8 cellular contexts compared by ENCODE assay signal in genomic region chr5:69042500-69042899, GRCh38. TPM values are rescaled to one million over a fixed set of nuclear protein-coding genes. Genes with fewer than 3 reads are reported as not detected.
DNase-seq lines count a peak whose midpoint lies in the region; ATAC-seq and TF ChIP-seq lines count a peak whose summit lies in the region.

No MANE protein-coding gene starts in this region.

- H3K27ac ChIP-seq in thoracic aorta, result peak overlapping the region; percentile 28 to 45
- no peak overlapping the region for H3K27ac ChIP-seq in effector memory CD4-positive, alpha-beta T cell (ENCODE audit: insufficient read depth, low read length, poor library complexity, severe bottlenecking)

- TF ChIP-seq CTCF in thoracic aorta (IDR thresholded peaks at IDR 0.05) (no peak), WTC11 (IDR thresholded peaks at IDR 0.05) (no peak)

- no peaks in the 10 kb centered on the region for H3K27me3 ChIP-seq in thoracic aorta (replicated peaks; ENCODE audit: insufficient read depth)
- no peaks in the 10 kb centered on the region for H3K27me3 ChIP-seq in effector memory CD4-positive, alpha-beta T cell (replicated peaks; ENCODE audit: control insufficient read depth, insufficient read depth, low read length, poor library complexity, severe bottlenecking)

- POLR2A ChIA-PET in WTC11 (lab: Charles Lee), result no interaction called here

- no peak for DNase-seq in activated CD8-positive, alpha-beta memory T cell treated with anti-CD3 and anti-CD28 coated beads, Interleukin-2, amount 10 ng/mL, durations not matched to agents 7 days and 5 days
- no peak for DNase-seq in activated CD8-positive, alpha-beta memory T cell treated with anti-CD3 and anti-CD28 coated beads for 24 hours
- peak in 1 of 3 experiments; percentile 8 for DNase-seq in effector memory CD8-positive, alpha-beta T cell
- DNase-seq in thoracic aorta (ENCODE audit: low spot score) (no peak), WTC11 (ENCODE audit: low spot score) (no peak), kidney glomerular epithelial cell (lab: John Stamatoyannopoulos, UW) (no peak)
- DNase-seq in effector memory CD4-positive, alpha-beta T cell, result no peak

- H3K27me3 Mint-ChIP-seq in activated CD8-positive, alpha-beta memory T cell treated with anti-CD3 and anti-CD28 coated beads, Interleukin-2, amount 10 ng/mL, durations not matched to agents 7 days and 5 days, result no peaks in the 10 kb centered on the region
- peaks cover 0 to 1% of the 10 kb centered on the region in 2 donors for H3K27me3 Mint-ChIP-seq in effector memory CD8-positive, alpha-beta T cell
- H3K27me3 Mint-ChIP-seq in WTC11 (ENCODE audit: low read depth), result no peaks in the 10 kb centered on the region; the same call in 1 of the 2 replicates

- no peaks in the 10 kb centered on the region for H3K36me3 ChIP-seq in thoracic aorta
- H3K36me3 ChIP-seq in effector memory CD4-positive, alpha-beta T cell (ENCODE audit: control insufficient read depth, insufficient read depth, low read length), result no peaks in the 10 kb centered on the region

- H3K9me3 Mint-ChIP-seq in activated CD8-positive, alpha-beta memory T cell treated with anti-CD3 and anti-CD28 coated beads, Interleukin-2, amount 10 ng/mL, durations not matched to agents 7 days and 5 days (ENCODE audit: low read depth), result no peaks in the 10 kb centered on the region
- H3K9me3 Mint-ChIP-seq in effector memory CD8-positive, alpha-beta T cell, result no peaks in the 10 kb centered on the region
- H3K9me3 Mint-ChIP-seq in WTC11, result peaks cover 3% of the 10 kb centered on the region; the same call in 1 of the 2 replicates

- H3K4me1 Mint-ChIP-seq in activated CD8-positive, alpha-beta memory T cell treated with anti-CD3 and anti-CD28 coated beads, Interleukin-2, amount 10 ng/mL, durations not matched to agents 7 days and 5 days, result peaks cover 17% of the 10 kb centered on the region
- peaks cover 0 to 2% of the 10 kb centered on the region in 2 donors for H3K4me1 Mint-ChIP-seq in effector memory CD8-positive, alpha-beta T cell (ENCODE audit: low read depth in 2 of 2)
- peaks cover 4% of the 10 kb centered on the region; the same call in 1 of the 2 replicates for H3K4me1 Mint-ChIP-seq in WTC11

- no peaks in the 10 kb centered on the region for H3K9me3 ChIP-seq in thoracic aorta
- H3K9me3 ChIP-seq in effector memory CD4-positive, alpha-beta T cell (ENCODE audit: control insufficient read depth, low read length), result no peaks in the 10 kb centered on the region

- no peaks in the 10 kb centered on the region for H3K36me3 Mint-ChIP-seq in activated CD8-positive, alpha-beta memory T cell treated with anti-CD3 and anti-CD28 coated beads, Interleukin-2, amount 10 ng/mL, durations not matched to agents 7 days and 5 days
- H3K36me3 Mint-ChIP-seq in effector memory CD8-positive, alpha-beta T cell (ENCODE audit: insufficient read depth), result no peaks in the 10 kb centered on the region
- no peaks in the 10 kb centered on the region for H3K36me3 Mint-ChIP-seq in WTC11

- peaks cover 0 to 4% of the 10 kb centered on the region in 2 donors for H3K4me1 ChIP-seq in thoracic aorta (ENCODE audit: control insufficient read depth in 1 of 2, low read depth in 2 of 2)
- H3K4me1 ChIP-seq in effector memory CD4-positive, alpha-beta T cell (ENCODE audit: control insufficient read depth, insufficient read depth, low read length, poor library complexity, severe bottlenecking), result no peaks in the 10 kb centered on the region

- CTCF ChIA-PET in activated CD8-positive, alpha-beta memory T cell treated with anti-CD3 and anti-CD28 coated beads, Interleukin-2, amount 10 ng/mL, durations not matched to agents 7 days and 5 days (lab: Charles Lee), result interaction anchor here (0.9 to 2.8 kb wide), 14 partner anchors 10 to 329 kb away, joined by 3 to 25 read pairs (median 3); partner anchors contain the start of genes AK6, RAD17, SLC30A5 and TAF9
- CTCF ChIA-PET in WTC11 (lab: Charles Lee), result interaction anchor here (0.8 to 2.0 kb wide), 15 partner anchors 8 to 294 kb away, joined by 3 to 12 read pairs (median 4); partner anchors contain the start of genes CCNB1, CDK7 and SLC30A5

- ATAC-seq in activated CD8-positive, alpha-beta memory T cell treated with anti-CD3 and anti-CD28 coated beads, Interleukin-2, amount 10 ng/mL, durations not matched to agents 7 days and 5 days, result peak; percentile 27
- ATAC-seq in HG03175 (IDR thresholded peaks at IDR 0.05; ENCODE audit: unreplicated experiment), result peak; percentile 41
- ATAC-seq in effector memory CD8-positive, alpha-beta T cell (replicated peaks), result peak; percentile 24
- ATAC-seq in thoracic aorta (ENCODE audit: insufficient number of reproducible peaks, low FRiP score, low read depth), result no peak
- ATAC-seq in WTC11, result no peak; the same call in 1 of the 2 replicates

- no peak overlapping the region for H3K4me3 ChIP-seq in thoracic aorta
- H3K4me3 ChIP-seq in effector memory CD4-positive, alpha-beta T cell (ENCODE audit: insufficient read depth, low read depth, low read length, poor library complexity, severe bottlenecking), result no peak overlapping the region

- H3K27ac Mint-ChIP-seq in activated CD8-positive, alpha-beta memory T cell treated with anti-CD3 and anti-CD28 coated beads, Interleukin-2, amount 10 ng/mL, durations not matched to agents 7 days and 5 days, result peak overlapping the region; percentile 89
- peak overlapping the region in 1 of 2 donors; percentile 76 for H3K27ac Mint-ChIP-seq in effector memory CD8-positive, alpha-beta T cell
- no peak overlapping the region for H3K27ac Mint-ChIP-seq in WTC11

- H3K4me3 Mint-ChIP-seq in activated CD8-positive, alpha-beta memory T cell treated with anti-CD3 and anti-CD28 coated beads, Interleukin-2, amount 10 ng/mL, durations not matched to agents 7 days and 5 days, result no peak overlapping the region
- peak overlapping the region in 1 of 2 donors; percentile 76 for H3K4me3 Mint-ChIP-seq in effector memory CD8-positive, alpha-beta T cell
- no peak overlapping the region for H3K4me3 Mint-ChIP-seq in WTC11

TF ChIP-seq in WTC11, 78 proteins besides CTCF, POLR2A, EP300 and RAD21 (continues in another document):
- TF ChIP-seq ZNF281 (CRISPR knock-in tag; IDR thresholded peaks at IDR 0.05) (no peak), E2F4 (CRISPR knock-in tag; IDR thresholded peaks at IDR 0.05; ENCODE audit: borderline replicate concordance, low read depth) (no peak), NFYB (CRISPR knock-in tag; conservative IDR thresholded peaks at IDR 0.05; ENCODE audit: low read depth) (no peak), FOXP1 (CRISPR knock-in tag; IDR thresholded peaks at IDR 0.05; ENCODE audit: borderline replicate concordance) (no peak), USF1 (CRISPR knock-in tag; IDR thresholded peaks at IDR 0.05) (no peak), IRF2 (CRISPR knock-in tag; IDR thresholded peaks at IDR 0.05; ENCODE audit: borderline replicate concordance, low read depth) (no peak), ZNF138 (CRISPR knock-in tag; conservative IDR thresholded peaks at IDR 0.05) (no peak), ZNF423 (CRISPR knock-in tag; IDR thresholded peaks at IDR 0.05) (no peak)

RNA-seq across cellular contexts. Expression of gene SLC30A5, which starts 51.3 kb away (rescaled TPM):
- 10 to 100 TPM; 31.4 to 49.6 TPM for total RNA-seq in activated CD8-positive, alpha-beta memory T cell treated with anti-CD3 and anti-CD28 coated beads, Interleukin-2, amount 10 ng/mL, durations not matched to agents 7 days and 5 days
- 10 to 100 TPM; 42.8 to 64.3 TPM for total RNA-seq in thoracic aorta
- 32.2 to 37.4 TPM (median 34.1 TPM) in 3 replicates for total RNA-seq in WTC11 (2021)

Comparison
In these comparisons a context has a peak if more than half of its experiments do, and no peak if none do; other contexts are left out.
1. ATAC-seq: peak in activated CD8-positive, alpha-beta memory T cell treated with anti-CD3 and anti-CD28 coated beads, Interleukin-2, amount 10 ng/mL, durations not matched to agents 7 days and 5 days (single experiment), HG03175 (single experiment) and effector memory CD8-positive, alpha-beta T cell (single experiment); none in thoracic aorta (single experiment) and WTC11 (single experiment).